In genomic region chr7:1466524-1467271, GRCh38 we compare ENCODE assay signal across 1 cellular context.
TF ChIP-seq lines count a peak whose summit lies in the region.

No MANE protein-coding gene starts in this region.

TF ChIP-seq in GM12878, 131 proteins besides CTCF, POLR2A, EP300 and RAD21:
- no peak for TF ChIP-seq GABPA (IDR thresholded peaks at IDR 0.05; ENCODE audit: low read depth)
- TF ChIP-seq CBX3 (IDR thresholded peaks at IDR 0.05; ENCODE audit: borderline replicate concordance, low read depth), result no peak
- TF ChIP-seq HSF1 (IDR thresholded peaks at IDR 0.05; ENCODE audit: low read depth, low read length), result no peak
- no peak for TF ChIP-seq IRF3 (IDR thresholded peaks at IDR 0.05)
- TF ChIP-seq BCL3 (IDR thresholded peaks at IDR 0.05; ENCODE audit: borderline replicate concordance, insufficient read depth, low read depth, low read length, poor library complexity, severe bottlenecking), result no peak
- TF ChIP-seq RB1 (IDR thresholded peaks at IDR 0.05; ENCODE audit: borderline replicate concordance), result no peak
- TF ChIP-seq POU2F2 (IDR thresholded peaks at IDR 0.05; ENCODE audit: borderline replicate concordance, low read depth, low read length), result no peak
- TF ChIP-seq EGR1 (IDR thresholded peaks at IDR 0.05; ENCODE audit: borderline replicate concordance in 1 of 2, low read depth in 2 of 2, low read length in 2 of 2), result no peak
- no peak for TF ChIP-seq PKNOX1 (IDR thresholded peaks at IDR 0.05)
- no peak for TF ChIP-seq USF1 (IDR thresholded peaks at IDR 0.05; ENCODE audit: borderline replicate concordance, extremely low read length, insufficient read depth, low read depth, low read length)
- no peak for TF ChIP-seq TAF1 (IDR thresholded peaks at IDR 0.05; ENCODE audit: borderline replicate concordance, low read depth, low read length)
- no peak for TF ChIP-seq KDM1A (IDR thresholded peaks at IDR 0.05; ENCODE audit: borderline replicate concordance)
- TF ChIP-seq TCF12 (IDR thresholded peaks at IDR 0.05; ENCODE audit: low read depth, low read length), result no peak
- no peak for TF ChIP-seq ZNF274 (IDR thresholded peaks at IDR 0.05; ENCODE audit: insufficient read depth, insufficient read length)
